Comparison of ENCODE assay signal across 21 cellular contexts in genomic region chr1:96220644-96221043, GRCh38.
"Had no signal": no experiment of that assay in that cellular context is flagged by ENCODE, and none has a peak within 500 bp of the region (broad histone marks: within the 10 kb centered on the region; RNA-seq: fewer than 3 reads in every experiment).

No MANE protein-coding gene starts in this region.

- H3K27me3 ChIP-seq: stomach, suprapubic skin, transverse colon had no signal

- H3K4me3 ChIP-seq: left ventricle myocardium inferior, stomach, suprapubic skin, transverse colon had no signal

- ATAC-seq: activated CD8-positive, alpha-beta T cell treated with anti-CD3 and anti-CD28 coated beads, Interleukin-2, amount 10 ng/mL, durations not matched to agents 7 days and 5 days; activated naive CD4-positive, alpha-beta T cell treated with anti-CD3 and anti-CD28 coated beads, Interleukin-2, amount 50 U/mL, for 72 hours; foreskin keratinocyte; natural killer cell; sciatic nerve; stimulated activated effector memory CD8-positive, alpha-beta T cell treated with anti-CD3 and anti-CD28 coated beads, Interleukin-12 subunit alpha, Interleukin-12 subunit beta, amount 100 ng/mL, for 72 hours had no signal

- H3K4me1 ChIP-seq: foreskin keratinocyte, left ventricle myocardium inferior, parathyroid adenoma, stomach, suprapubic skin, transverse colon had no signal

- H3K36me3 ChIP-seq: left ventricle myocardium inferior, stomach, suprapubic skin, transverse colon had no signal

- H3K9me3 ChIP-seq: left ventricle myocardium inferior, stomach, suprapubic skin, transverse colon had no signal

- DNase-seq: activated CD4-positive, alpha-beta T cell treated with anti-CD3 and anti-CD28 coated beads for 1 hour; activated CD4-positive, alpha-beta T cell treated with anti-CD3 and anti-CD28 coated beads, Interleukin-2, amount 50 U/mL, for 1 hour; activated CD8-positive, alpha-beta T cell treated with anti-CD3 and anti-CD28 coated beads, Interleukin-2, amount 10 ng/mL, durations not matched to agents 7 days and 5 days; activated gamma-delta T cell treated with Interleukin-2 at 50 U/mL for 16 hours; aorta; effector CD4-positive, alpha-beta T cell; foreskin keratinocyte; immature natural killer cell; left ventricle myocardium inferior; mammary epithelial cell; midbrain; natural killer cell; small intestine; stimulated activated CD4-positive, alpha-beta T cell treated with anti-CD3 and anti-CD28 coated beads, Interleukin-2, amount 100 ng/mL, for 24 hours; stomach; transverse colon had no signal

- H3K27ac ChIP-seq: foreskin keratinocyte, left ventricle myocardium inferior, parathyroid adenoma, stomach, suprapubic skin, transverse colon had no signal
